23 cellular contexts compared by ENCODE assay signal in genomic region chr20:62856931-62857619, GRCh38. TPM values are rescaled to one million over a fixed set of nuclear protein-coding genes. Genes with fewer than 3 reads are reported as not detected.
A peak's percentile ranks its signal among the peaks of the same experiment; 100 is the strongest.
DNase-seq lines count a peak whose midpoint lies in the region; ATAC-seq, FAIRE-seq and TF ChIP-seq lines count a peak whose summit lies in the region.
"Had no signal": no experiment of that assay in that cellular context is flagged by ENCODE, and none has a peak within 500 bp of the region (broad histone marks: within the 10 kb centered on the region; RNA-seq: fewer than 3 reads in every experiment).

No MANE protein-coding gene starts in this region.

- H2BK20ac ChIP-seq in IMR-90 (ENCODE audit: low read depth, low read length), result no peak overlapping the region

- peaks cover 67% of the 10 kb centered on the region for H3K4me1 ChIP-seq in BLaER1
- H3K4me1 ChIP-seq in IMR-90 (ENCODE audit: control insufficient read depth, insufficient read depth, low read length), result 0 out of 2 replicates have a peak, but pooled peaks cover 3% of the 10 kb centered on the region
- peaks cover 28% of the 10 kb centered on the region for H3K4me1 ChIP-seq in keratinocyte (ENCODE audit: control insufficient read depth, extremely low read depth, insufficient read depth, low read length)

- peaks cover 17% of the 10 kb centered on the region for H3K27me3 ChIP-seq in BLaER1
- no peaks in the 10 kb centered on the region for H3K27me3 ChIP-seq in IMR-90 (ENCODE audit: control insufficient read depth, insufficient read depth, low read length)
- no peaks in the 10 kb centered on the region for H3K27me3 ChIP-seq in keratinocyte (ENCODE audit: control insufficient read depth, extremely low read depth, insufficient read depth, low read length)
- H3K27me3 ChIP-seq: testis had no signal

- H2BK120ac ChIP-seq in IMR-90 (ENCODE audit: low read depth, low read length), result no peak overlapping the region

- H3K23ac ChIP-seq in IMR-90 (ENCODE audit: low read depth, low read length), result no peak overlapping the region

- H3K4me2 ChIP-seq in BLaER1 (peak overlapping the region; percentile 99), IMR-90 (ENCODE audit: low read depth, low read length) (no peak overlapping the region), keratinocyte (ENCODE audit: control insufficient read depth, extremely low read depth, insufficient read depth, low read depth, low read length) (peak overlapping the region; percentile 76)

- H3K4ac ChIP-seq in IMR-90 (ENCODE audit: low read depth, low read length), result no peak overlapping the region

- peaks cover 4% of the 10 kb centered on the region; the same call in 1 of the 2 replicates for H3K9me1 ChIP-seq in IMR-90 (ENCODE audit: insufficient read depth, low read length)
- H3K9me1 ChIP-seq in keratinocyte (ENCODE audit: control insufficient read depth, extremely low read depth, insufficient read depth, low read length), result no peaks in the 10 kb centered on the region

- H3K14ac ChIP-seq in IMR-90 (replicated peaks; ENCODE audit: low read depth, low read length), result no peak overlapping the region

- no peak overlapping the region for H4K91ac ChIP-seq in IMR-90 (ENCODE audit: insufficient read depth, low read depth, low read length)

- no peak overlapping the region for H3K27ac Mint-ChIP-seq in activated naive CD4-positive, alpha-beta T cell treated with anti-CD3 and anti-CD28 coated beads, Interleukin-2, amount 50 U/mL, for 72 hours

- peaks cover 40% of the 10 kb centered on the region for H3K79me2 ChIP-seq in keratinocyte (ENCODE audit: control insufficient read depth, insufficient read depth, low read length)

- no peak overlapping the region for H2BK15ac ChIP-seq in IMR-90 (ENCODE audit: low read depth, low read length)

- no peak overlapping the region for H3K18ac ChIP-seq in IMR-90 (ENCODE audit: low read depth, low read length)

- ATAC-seq in IMR-90 (ENCODE audit: low read depth), result no peak
- ATAC-seq in activated naive CD4-positive, alpha-beta T cell treated with anti-CD3 and anti-CD28 coated beads, Interleukin-2, amount 50 U/mL, for 72 hours, result no peak

- 93% methylated on average over 11 of the region's 25 CpGs; no CpG with 5 or more reads in 1 of the 2 experiments for WGBS in IMR-90 (ENCODE audit: extremely low coverage in 2 of 2, insufficient read length in 1 of 2), 2 experiments

- no peak overlapping the region for H2BK5ac ChIP-seq in IMR-90 (ENCODE audit: low read depth, low read length, poor library complexity, severe bottlenecking)

- H3K36me3 ChIP-seq in BLaER1, result peaks cover 59% of the 10 kb centered on the region
- H3K36me3 ChIP-seq in IMR-90 (ENCODE audit: control insufficient read depth, insufficient read depth, low read length), result peaks cover 27% of the 10 kb centered on the region
- H3K36me3 ChIP-seq in keratinocyte (ENCODE audit: control insufficient read depth in 2 of 2, extremely low read depth in 1 of 2, insufficient read depth in 2 of 2, low read length in 2 of 2), result peaks cover 11 to 25% of the 10 kb centered on the region in 2 experiments

- H4K20me1 ChIP-seq in BLaER1, result peaks cover 82% of the 10 kb centered on the region
- peaks cover 19% of the 10 kb centered on the region for H4K20me1 ChIP-seq in IMR-90 (ENCODE audit: insufficient read depth, low read length)
- H4K20me1 ChIP-seq in keratinocyte (ENCODE audit: control insufficient read depth, extremely low read depth, insufficient read depth, low read length), result peaks cover 8% of the 10 kb centered on the region

- dilution Hi-C loops in IMR-90 (cut with HindIII; ENCODE audit: low sequenced_read_pairs, unreplicated experiment), result no loop called here
- dilution Hi-C loops in keratinocyte (cut with MboI; ENCODE audit: extremely low pct_ligation_motif_present, low sequenced_read_pairs), result no loop called here

- DNase-seq in IMR-90 (no peak), keratinocyte (ENCODE audit: low read depth, low spot score) (peak; percentile 65), NCI-H524 (lab: John Stamatoyannopoulos, UW) (no peak), Ammon's horn (ENCODE audit: low spot score) (no peak)
- DNase-seq in stimulated activated CD8-positive, alpha-beta memory T cell treated with anti-CD3 and anti-CD28 coated beads, Interleukin-4, amount 100 ng/mL, for 48 hours, result no peak
- no peak for DNase-seq in activated naive CD4-positive, alpha-beta T cell treated with anti-CD3 and anti-CD28 coated beads, Interleukin-2, amount 50 U/mL, for 72 hours (ENCODE audit: low spot score in 2 of 2)
- DNase-seq: activated CD4-positive, alpha-beta T cell treated with anti-CD3 and anti-CD28 coated beads, Interleukin-2, amount 50 U/mL, for 1 hour; activated CD8-positive, alpha-beta memory T cell treated with anti-CD3 and anti-CD28 coated beads, Interleukin-2, amount 50 U/mL, for 48 hours; activated gamma-delta T cell; CD8-positive, alpha-beta memory T cell; DMS79; islet precursor cell; Kasumi-1; NCI-H1092 treated with DMSO at 0.1 percent for 48 hours; retina; T-helper 1 cell; testis had no signal

- H3K27ac ChIP-seq in BLaER1, result peak overlapping the region; percentile 95
- H3K27ac ChIP-seq in IMR-90 (ENCODE audit: insufficient read depth, low read length), result no peak overlapping the region
- H3K27ac ChIP-seq in angular gyrus (ENCODE audit: low read depth, low read length), result peak overlapping the region; percentile 76
- peak overlapping the region; percentile 81 for H3K27ac ChIP-seq in keratinocyte (ENCODE audit: control insufficient read depth, insufficient read depth, low read length)
- H3K27ac ChIP-seq: testis had no signal

- no peaks in the 10 kb centered on the region for H3K9me3 Mint-ChIP-seq in activated naive CD4-positive, alpha-beta T cell treated with anti-CD3 and anti-CD28 coated beads, Interleukin-2, amount 50 U/mL, for 72 hours

- H3K36me3 Mint-ChIP-seq in activated naive CD4-positive, alpha-beta T cell treated with anti-CD3 and anti-CD28 coated beads, Interleukin-2, amount 50 U/mL, for 72 hours, result peaks cover 9 to 16% of the 10 kb centered on the region in 2 donors

- TF ChIP-seq POLR2A in IMR-90 (IDR thresholded peaks at IDR 0.05; ENCODE audit: low read depth, low read length), result no peak

- no peak overlapping the region for H2AK5ac ChIP-seq in IMR-90 (ENCODE audit: low read depth, low read length)

- H3K9me3 ChIP-seq in BLaER1 (no peaks in the 10 kb centered on the region), IMR-90 (ENCODE audit: control insufficient read depth, insufficient read depth, low read length) (no peaks in the 10 kb centered on the region), keratinocyte (ENCODE audit: control insufficient read depth, low read depth, low read length) (no peaks in the 10 kb centered on the region)
- H3K9me3 ChIP-seq: testis had no signal

- H4K5ac ChIP-seq in IMR-90 (ENCODE audit: low read depth, low read length), result no peak overlapping the region

- intact Hi-C loops in IMR-90 (cut with micrococcal nuclease), result no loop called here

- H4K8ac ChIP-seq in IMR-90 (ENCODE audit: low read depth in 2 of 2, low read length in 2 of 2), result no peak overlapping the region

- H3K4me3 ChIP-seq in BLaER1 (no peak overlapping the region), IMR-90 (ENCODE audit: insufficient read depth, low read depth, low read length) (no peak overlapping the region), keratinocyte (ENCODE audit: control insufficient read depth in 2 of 3, extremely low read depth in 1 of 3, insufficient read depth in 2 of 3, low read depth in 1 of 3, low read length in 3 of 3) (peak overlapping the region in 2 of 3 experiments; percentile 43 to 57)
- H3K4me3 ChIP-seq: testis had no signal

- 0 out of 2 replicates have a peak overlapping the region, but pooled peaks have one; percentile 22 for H3K9ac ChIP-seq in BLaER1
- no peak overlapping the region for H3K9ac ChIP-seq in IMR-90 (ENCODE audit: low read depth, low read length)
- peak overlapping the region; percentile 67 for H3K9ac ChIP-seq in keratinocyte (ENCODE audit: control insufficient read depth, extremely low read depth, insufficient read depth, low read length)

- CTCF ChIA-PET in IMR-90 (lab: Yijun Ruan, JAX), result no interaction called here

- FAIRE-seq in keratinocyte (lab: Jason Lieb, UNC), result peak; percentile 86
- FAIRE-seq: endothelial cell of umbilical vein, GM12892, H1 had no signal

- H2AFZ ChIP-seq in IMR-90 (replicated peaks; ENCODE audit: low read length, poor library complexity) (no peak overlapping the region), keratinocyte (ENCODE audit: control insufficient read depth, low read length) (peak overlapping the region; percentile 50)

- POLR2A ChIA-PET in IMR-90 (lab: Charles Lee; ENCODE audit: unreplicated experiment), result no interaction called here

- in situ Hi-C loops in IMR-90 (cut with MboI; ENCODE audit: low sequenced_read_pairs), result no loop called here

- H2AK9ac ChIP-seq in IMR-90 (replicated peaks; ENCODE audit: low read depth, low read length, poor library complexity), result peak overlapping the region; percentile 49

- no peak overlapping the region for H3K56ac ChIP-seq in IMR-90 (ENCODE audit: extremely low read depth, insufficient read depth, low read length)

- no peak for TF ChIP-seq CTCF in IMR-90 (conservative IDR thresholded peaks at IDR 0.05; ENCODE audit: low read depth, low read length)
- TF ChIP-seq CTCF in keratinocyte (optimal IDR thresholded peaks at IDR 0.05 in 1 of 3, IDR thresholded peaks at IDR 0.05 in 1 of 3, conservative IDR thresholded peaks at IDR 0.05 in 1 of 3; ENCODE audit: extremely low read depth in 1 of 3, insufficient read depth in 2 of 3, low read length in 3 of 3), result no peak

- peaks cover 17 to 56% of the 10 kb centered on the region in 2 experiments for H3K79me1 ChIP-seq in IMR-90 (ENCODE audit: low read depth in 1 of 2, low read length in 2 of 2)

- BruUV-seq in IMR-90 (replicated peaks; lab: Mats Ljungman, UMichigan), result no TSS peak

- no peak for TF ChIP-seq RAD21 in IMR-90 (IDR thresholded peaks at IDR 0.05; ENCODE audit: low read length)

RNA-seq across cellular contexts. Expression of gene TCFL5, which starts 4.5 kb away (rescaled TPM):
- 8.2 and 8.3 TPM in 2 replicates for total RNA-seq in IMR-90 (2012; rRNA removed)
- polyA plus RNA-seq in IMR-90 (2012; rRNA removed), result 5.6 and 6.0 TPM in 2 replicates
- 2.6 and 3.6 TPM in 2 replicates for polyA plus RNA-seq in IMR-90 (2012; cell fraction: cytosol; rRNA removed)
- polyA plus RNA-seq in IMR-90 (2012; cell fraction: nucleus; rRNA removed; ENCODE audit: low replicate concordance), result 2.4 and 9.6 TPM in 2 replicates
- 9.9 to 14.6 TPM (median 14.5 TPM) in 3 replicates for polyA plus RNA-seq in keratinocyte
- 17.4 TPM for polyA plus RNA-seq in keratinocyte (2011; ENCODE audit: low read depth)
- 10.9 and 13.6 TPM in 2 replicates for polyA plus RNA-seq in keratinocyte (2011; cell fraction: cytosol; rRNA removed)
- 10.4 and 11.7 TPM in 2 replicates for polyA plus RNA-seq in keratinocyte (2011; cell fraction: nucleus; rRNA removed)
- polyA plus RNA-seq in keratinocyte (2012; ENCODE audit: low replicate concordance), result 9.6 and 10.0 TPM in 2 replicates
- polyA minus RNA-seq in keratinocyte, result 1.1 to 6.7 TPM (median 5.7 TPM) in 3 replicates
- polyA minus RNA-seq in keratinocyte (2011; cell fraction: cytosol; rRNA and poly(A)+ RNA removed), result 18.0 TPM
- 2.8 and 4.6 TPM in 2 replicates for polyA minus RNA-seq in keratinocyte (2011; cell fraction: nucleus; rRNA and poly(A)+ RNA removed)
- 1 to 10 TPM; 3.5 to 5.7 TPM for total RNA-seq in activated naive CD4-positive, alpha-beta T cell treated with anti-CD3 and anti-CD28 coated beads, Interleukin-2, amount 50 U/mL, for 72 hours

RNA-seq across cellular contexts. Expression of gene COL9A3, which starts 40.2 kb away (rescaled TPM):
- total RNA-seq in IMR-90 (2012; rRNA removed), result 0.28 and 0.36 TPM in 2 replicates
- 1.4 TPM in 2 replicates for polyA plus RNA-seq in IMR-90 (2012; rRNA removed)
- 2.3 and 2.9 TPM in 2 replicates for polyA plus RNA-seq in IMR-90 (2012; cell fraction: cytosol; rRNA removed)
- polyA plus RNA-seq in IMR-90 (2012; cell fraction: nucleus; rRNA removed; ENCODE audit: low replicate concordance), result 11.3 and 14.6 TPM in 2 replicates
- 2.7 to 4.8 TPM (median 3.6 TPM) in 3 replicates for polyA plus RNA-seq in keratinocyte
- polyA plus RNA-seq in keratinocyte (2011; ENCODE audit: low read depth), result 0.36 TPM
- polyA plus RNA-seq in keratinocyte (2011; cell fraction: cytosol; rRNA removed), result 1.7 and 3.6 TPM in 2 replicates
- polyA plus RNA-seq in keratinocyte (2011; cell fraction: nucleus; rRNA removed), result 2.0 and 2.6 TPM in 2 replicates
- 1.5 and 7.3 TPM in 2 replicates for polyA plus RNA-seq in keratinocyte (2012; ENCODE audit: low replicate concordance)
- polyA minus RNA-seq in keratinocyte, result 0.23 to 0.61 TPM in 2 of 3 replicates, not detected in the other
- 5.4 TPM for polyA minus RNA-seq in keratinocyte (2011; cell fraction: cytosol; rRNA and poly(A)+ RNA removed)
- polyA minus RNA-seq in keratinocyte (2011; cell fraction: nucleus; rRNA and poly(A)+ RNA removed), result 0.47 and 0.84 TPM in 2 replicates
- total RNA-seq in activated naive CD4-positive, alpha-beta T cell treated with anti-CD3 and anti-CD28 coated beads, Interleukin-2, amount 50 U/mL, for 72 hours, result not detected
- total RNA-seq: CD8-positive, alpha-beta memory T cell; myocyte had no signal
- polyA plus RNA-seq: CD8-positive, alpha-beta memory T cell had no signal

RNA-seq across cellular contexts. Expression of gene OGFR, which starts 52.4 kb away (rescaled TPM):
- total RNA-seq in IMR-90 (2012; rRNA removed), result 22.4 and 26.9 TPM in 2 replicates
- polyA plus RNA-seq in IMR-90 (2012; rRNA removed) (30.1 and 38.2 TPM in 2 replicates), keratinocyte (29.8 to 39.8 TPM (median 31.5 TPM) in 3 replicates)
- 45.5 and 52.1 TPM in 2 replicates for polyA plus RNA-seq in IMR-90 (2012; cell fraction: cytosol; rRNA removed)
- polyA plus RNA-seq in IMR-90 (2012; cell fraction: nucleus; rRNA removed; ENCODE audit: low replicate concordance), result 73.9 and 106 TPM in 2 replicates
- 12.8 TPM for polyA plus RNA-seq in keratinocyte (2011; ENCODE audit: low read depth)
- polyA plus RNA-seq in keratinocyte (2011; cell fraction: cytosol; rRNA removed), result 17.3 and 32.5 TPM in 2 replicates
- 43.7 and 47.3 TPM in 2 replicates for polyA plus RNA-seq in keratinocyte (2011; cell fraction: nucleus; rRNA removed)
- polyA plus RNA-seq in keratinocyte (2012; ENCODE audit: low replicate concordance), result 10.9 and 37.3 TPM in 2 replicates
- polyA minus RNA-seq in keratinocyte, result 17.8 to 29.0 TPM (median 26.5 TPM) in 3 replicates
- polyA minus RNA-seq in keratinocyte (2011; cell fraction: cytosol; rRNA and poly(A)+ RNA removed), result 44.1 TPM
- polyA minus RNA-seq in keratinocyte (2011; cell fraction: nucleus; rRNA and poly(A)+ RNA removed), result 20.3 and 22.1 TPM in 2 replicates
- total RNA-seq in activated naive CD4-positive, alpha-beta T cell treated with anti-CD3 and anti-CD28 coated beads, Interleukin-2, amount 50 U/mL, for 72 hours, result 10 to 100 TPM; 32.9 to 51.6 TPM

Comparison
In these comparisons a context has a peak if more than half of its experiments do, and no peak if none do; other contexts are left out.
1. H3K4me3 ChIP-seq: peak in keratinocyte (2 of 3); none in BLaER1 (single experiment) and IMR-90 (single experiment).